1 cellular context compared by ENCODE assay signal in the genomic region with DNA sequence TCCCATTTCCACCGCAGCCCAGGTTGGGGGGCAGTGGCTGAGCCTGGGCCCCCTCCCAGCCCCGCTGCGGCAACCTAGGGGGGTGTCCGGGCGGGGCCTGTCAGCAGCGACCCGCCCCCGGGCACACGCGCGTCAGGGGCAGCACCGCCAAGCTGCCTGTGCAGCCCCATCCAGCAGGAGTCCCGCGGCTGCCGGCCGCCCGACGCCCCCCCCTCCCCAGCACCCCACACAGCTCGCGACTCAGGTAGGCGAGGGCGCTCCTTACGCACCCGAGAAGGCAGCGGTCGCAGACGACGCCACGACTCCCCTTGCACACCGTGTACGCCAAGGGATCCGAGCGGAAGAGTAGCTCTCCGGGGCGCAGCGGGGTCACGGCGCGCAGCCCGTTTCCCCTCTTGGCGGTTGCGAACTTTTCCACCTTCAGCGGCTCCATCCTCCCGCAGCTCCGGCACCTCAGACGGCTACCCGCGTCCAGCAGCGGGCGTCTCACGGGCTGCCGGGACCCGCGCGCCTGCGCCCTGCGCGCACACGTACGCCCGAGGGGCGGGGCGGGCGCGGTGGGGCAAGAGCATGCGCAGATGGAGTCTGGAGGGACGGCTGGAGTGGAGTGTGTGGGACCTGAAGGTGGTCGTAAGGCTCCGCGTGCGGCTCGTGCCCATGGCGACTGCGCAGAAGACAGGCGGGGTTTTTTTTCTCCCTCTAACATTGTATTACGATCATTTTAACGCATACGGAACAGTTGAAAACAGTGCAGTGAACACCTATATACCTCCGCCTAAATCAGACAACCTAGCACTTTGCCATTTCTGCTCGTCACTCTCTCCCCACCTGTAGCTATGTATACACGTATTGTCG.
TF ChIP-seq lines count a peak whose summit lies in the region.

SMYD3 (minus strand) TSS at position 495 of the 855 bp plus-strand sequence.

TF ChIP-seq in HepG2, 621 proteins besides CTCF, POLR2A, EP300 and RAD21 (continued from another document and continues in another):
- TF ChIP-seq, protein P1, sequence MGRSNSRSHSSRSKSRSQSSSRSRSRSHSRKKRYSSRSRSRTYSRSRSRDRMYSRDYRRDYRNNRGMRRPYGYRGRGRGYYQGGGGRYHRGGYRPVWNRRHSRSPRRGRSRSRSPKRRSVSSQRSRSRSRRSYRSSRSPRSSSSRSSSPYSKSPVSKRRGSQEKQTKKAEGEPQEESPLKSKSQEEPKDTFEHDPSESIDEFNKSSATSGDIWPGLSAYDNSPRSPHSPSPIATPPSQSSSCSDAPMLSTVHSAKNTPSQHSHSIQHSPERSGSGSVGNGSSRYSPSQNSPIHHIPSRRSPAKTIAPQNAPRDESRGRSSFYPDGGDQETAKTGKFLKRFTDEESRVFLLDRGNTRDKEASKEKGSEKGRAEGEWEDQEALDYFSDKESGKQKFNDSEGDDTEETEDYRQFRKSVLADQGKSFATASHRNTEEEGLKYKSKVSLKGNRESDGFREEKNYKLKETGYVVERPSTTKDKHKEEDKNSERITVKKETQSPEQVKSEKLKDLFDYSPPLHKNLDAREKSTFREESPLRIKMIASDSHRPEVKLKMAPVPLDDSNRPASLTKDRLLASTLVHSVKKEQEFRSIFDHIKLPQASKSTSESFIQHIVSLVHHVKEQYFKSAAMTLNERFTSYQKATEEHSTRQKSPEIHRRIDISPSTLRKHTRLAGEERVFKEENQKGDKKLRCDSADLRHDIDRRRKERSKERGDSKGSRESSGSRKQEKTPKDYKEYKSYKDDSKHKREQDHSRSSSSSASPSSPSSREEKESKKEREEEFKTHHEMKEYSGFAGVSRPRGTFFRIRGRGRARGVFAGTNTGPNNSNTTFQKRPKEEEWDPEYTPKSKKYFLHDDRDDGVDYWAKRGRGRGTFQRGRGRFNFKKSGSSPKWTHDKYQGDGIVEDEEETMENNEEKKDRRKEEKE (IDR thresholded peaks at IDR 0.05): no peak
- TF ChIP-seq, protein P2, sequence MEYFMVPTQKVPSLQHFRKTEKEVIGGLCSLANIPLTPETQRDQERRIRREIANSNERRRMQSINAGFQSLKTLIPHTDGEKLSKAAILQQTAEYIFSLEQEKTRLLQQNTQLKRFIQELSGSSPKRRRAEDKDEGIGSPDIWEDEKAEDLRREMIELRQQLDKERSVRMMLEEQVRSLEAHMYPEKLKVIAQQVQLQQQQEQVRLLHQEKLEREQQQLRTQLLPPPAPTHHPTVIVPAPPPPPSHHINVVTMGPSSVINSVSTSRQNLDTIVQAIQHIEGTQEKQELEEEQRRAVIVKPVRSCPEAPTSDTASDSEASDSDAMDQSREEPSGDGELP (IDR thresholded peaks at IDR 0.05; ENCODE audit: borderline replicate concordance, low read depth): no peak
- no peak for TF ChIP-seq ZNF816 (CRISPR knock-in tag; IDR thresholded peaks at IDR 0.05; ENCODE audit: borderline replicate concordance)
- TF ChIP-seq HNRNPK (IDR thresholded peaks at IDR 0.05; ENCODE audit: low read depth, low read length, poor library complexity, severe bottlenecking): peak; percentile 33
- TF ChIP-seq ZNF513 (CRISPR knock-in tag; conservative IDR thresholded peaks at IDR 0.05): no peak
- no peak for TF ChIP-seq CHD4 (IDR thresholded peaks at IDR 0.05; ENCODE audit: borderline replicate concordance, low read length)
- 0 out of 2 replicates have a peak, but pooled peaks have one; percentile 6 for TF ChIP-seq SOX5 (CRISPR knock-in tag; IDR thresholded peaks at IDR 0.05; ENCODE audit: borderline replicate concordance)
- TF ChIP-seq HNF4A (CRISPR knock-in tag; IDR thresholded peaks at IDR 0.05): no peak
- TF ChIP-seq ZNF275 (CRISPR knock-in tag; IDR thresholded peaks at IDR 0.05; ENCODE audit: borderline replicate concordance): peak; percentile 44; the same call in 1 of the 2 replicates
- 0 out of 2 replicates have a peak, but pooled peaks have one; percentile 46 for TF ChIP-seq ZNF230 (CRISPR knock-in tag; IDR thresholded peaks at IDR 0.05)
- TF ChIP-seq, protein P3, sequence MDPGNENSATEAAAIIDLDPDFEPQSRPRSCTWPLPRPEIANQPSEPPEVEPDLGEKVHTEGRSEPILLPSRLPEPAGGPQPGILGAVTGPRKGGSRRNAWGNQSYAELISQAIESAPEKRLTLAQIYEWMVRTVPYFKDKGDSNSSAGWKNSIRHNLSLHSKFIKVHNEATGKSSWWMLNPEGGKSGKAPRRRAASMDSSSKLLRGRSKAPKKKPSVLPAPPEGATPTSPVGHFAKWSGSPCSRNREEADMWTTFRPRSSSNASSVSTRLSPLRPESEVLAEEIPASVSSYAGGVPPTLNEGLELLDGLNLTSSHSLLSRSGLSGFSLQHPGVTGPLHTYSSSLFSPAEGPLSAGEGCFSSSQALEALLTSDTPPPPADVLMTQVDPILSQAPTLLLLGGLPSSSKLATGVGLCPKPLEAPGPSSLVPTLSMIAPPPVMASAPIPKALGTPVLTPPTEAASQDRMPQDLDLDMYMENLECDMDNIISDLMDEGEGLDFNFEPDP (CRISPR knock-in tag; conservative IDR thresholded peaks at IDR 0.05): no peak
- peak; percentile 33; the same call in 1 of the 2 replicates for TF ChIP-seq MYPOP (CRISPR knock-in tag; IDR thresholded peaks at IDR 0.05)
- no peak for TF ChIP-seq SMYD3 (CRISPR knock-in tag; IDR thresholded peaks at IDR 0.05)
- no peak for TF ChIP-seq HNRNPUL1 (IDR thresholded peaks at IDR 0.05; ENCODE audit: low read depth, low read length)
- peak; percentile 99 for TF ChIP-seq ZNF777 (CRISPR knock-in tag; IDR thresholded peaks at IDR 0.05)
- TF ChIP-seq ARID3A (IDR thresholded peaks at IDR 0.05; ENCODE audit: low read depth, low read length): no peak
- no peak for TF ChIP-seq ISL2 (CRISPR knock-in tag; IDR thresholded peaks at IDR 0.05)
- TF ChIP-seq SNAPC5 (CRISPR knock-in tag; IDR thresholded peaks at IDR 0.05; ENCODE audit: borderline replicate concordance): no peak
- no peak for TF ChIP-seq RNF219 (CRISPR knock-in tag; IDR thresholded peaks at IDR 0.05)
- TF ChIP-seq BCL3 (CRISPR knock-in tag; IDR thresholded peaks at IDR 0.05): no peak
- TF ChIP-seq ZNF605 (CRISPR knock-in tag; IDR thresholded peaks at IDR 0.05): no peak
- TF ChIP-seq CREB1 (IDR thresholded peaks at IDR 0.05): no peak
- TF ChIP-seq CREB1 (CRISPR knock-in tag; IDR thresholded peaks at IDR 0.05): no peak
- no peak for TF ChIP-seq ZNF646 (CRISPR knock-in tag; IDR thresholded peaks at IDR 0.05)
- TF ChIP-seq PCBP1 (IDR thresholded peaks at IDR 0.05; ENCODE audit: borderline replicate concordance, low read depth, low read length): no peak
